1 cellular context compared by ENCODE assay signal in genomic region chr5:178142642-178143041, GRCh38.
TF ChIP-seq lines count a peak whose summit lies in the region.

No MANE protein-coding gene starts in this region.

TF ChIP-seq in WTC11, 78 proteins besides CTCF, POLR2A, EP300 and RAD21 (continued from another document):
- TF ChIP-seq ZNF281 (CRISPR knock-in tag; IDR thresholded peaks at IDR 0.05) = no peak
- no peak for TF ChIP-seq NR1H2 (CRISPR knock-in tag; IDR thresholded peaks at IDR 0.05)
- no peak for TF ChIP-seq MAX (CRISPR knock-in tag; IDR thresholded peaks at IDR 0.05)
- no peak for TF ChIP-seq FOXK1 (CRISPR knock-in tag; IDR thresholded peaks at IDR 0.05)
- no peak for TF ChIP-seq KAT7 (CRISPR knock-in tag; IDR thresholded peaks at IDR 0.05; ENCODE audit: borderline replicate concordance)
- no peak for TF ChIP-seq USF2 (CRISPR knock-in tag; IDR thresholded peaks at IDR 0.05)
- TF ChIP-seq GRHL2 (CRISPR knock-in tag; IDR thresholded peaks at IDR 0.05; ENCODE audit: insufficient replicate concordance, severe bottlenecking) = no peak
- no peak for TF ChIP-seq MYBL2 (CRISPR knock-in tag; IDR thresholded peaks at IDR 0.05)
- TF ChIP-seq FOXP4 (CRISPR knock-in tag; IDR thresholded peaks at IDR 0.05) = no peak
- no peak for TF ChIP-seq ZNF219 (CRISPR knock-in tag; IDR thresholded peaks at IDR 0.05; ENCODE audit: borderline replicate concordance)
- no peak for TF ChIP-seq ATF2 (CRISPR knock-in tag; IDR thresholded peaks at IDR 0.05; ENCODE audit: borderline replicate concordance, low read depth)
